In the genomic region with DNA sequence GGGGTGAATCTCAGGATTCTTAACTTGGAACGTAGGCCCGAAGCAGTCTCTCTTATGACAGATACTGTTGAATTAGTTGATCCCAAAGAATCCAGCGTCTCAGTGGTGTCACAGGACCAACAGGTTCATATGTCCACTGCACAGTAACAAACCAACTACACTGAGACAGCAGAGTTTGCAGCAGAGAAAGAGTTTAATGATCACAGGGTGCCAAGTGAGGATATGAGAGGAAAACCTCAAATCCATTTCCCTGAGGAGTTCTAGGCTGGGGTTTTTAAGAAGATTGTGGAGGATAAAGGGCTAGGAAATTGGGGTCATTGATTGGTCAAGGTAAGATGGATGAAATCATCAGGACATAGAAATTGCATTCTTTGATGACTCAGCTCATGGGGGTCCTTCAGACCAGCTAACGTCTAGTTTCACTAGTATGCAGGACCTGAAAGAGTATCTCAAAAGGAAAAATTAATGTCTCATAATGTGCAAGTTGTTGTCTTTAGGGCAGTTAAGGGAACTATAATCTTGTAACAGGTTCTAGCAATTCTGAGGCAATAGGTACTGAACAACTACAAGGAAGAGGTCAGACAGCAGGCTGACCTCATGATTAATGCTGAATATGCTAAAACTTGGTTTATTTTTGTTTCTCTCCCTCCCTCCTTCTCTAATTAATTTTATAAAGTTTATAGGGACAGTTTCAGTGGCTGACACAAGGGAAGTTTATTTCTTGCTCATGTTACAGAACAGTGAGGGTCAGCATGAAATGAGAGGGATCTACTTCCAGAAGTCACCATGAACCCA, we compare ENCODE assay signal across 33 cellular contexts.
"Had no signal": no experiment of that assay in that cellular context is flagged by ENCODE, and none has a peak within 500 bp of the region (broad histone marks: within the 10 kb centered on the region; RNA-seq: fewer than 3 reads in every experiment).

No MANE protein-coding gene starts in this region.

- ATAC-seq: activated CD8-positive, alpha-beta memory T cell treated with anti-CD3 and anti-CD28 coated beads, Interleukin-2, amount 10 ng/mL, durations not matched to agents 7 days and 5 days had no signal

- H3K27ac Mint-ChIP-seq: activated B cell treated with CpG ODN at 0.5 μM for 24 hours; activated CD4-positive, alpha-beta memory T cell treated with anti-CD3 and anti-CD28 coated beads, Interleukin-2, amount 10 ng/mL, durations not matched to agents 7 days and 5 days; activated CD8-positive, alpha-beta memory T cell treated with anti-CD3 and anti-CD28 coated beads, Interleukin-2, amount 10 ng/mL, durations not matched to agents 7 days and 5 days; activated naive CD8-positive, alpha-beta T cell treated with anti-CD3 and anti-CD28 coated beads for 36 hours had no signal

- H3K9me3 Mint-ChIP-seq: activated B cell treated with CpG ODN at 0.5 μM for 24 hours had no signal

- DNase-seq: activated B cell treated with CpG ODN at 0.5 μM for 24 hours; activated CD4-positive, alpha-beta memory T cell treated with anti-CD3 and anti-CD28 coated beads, Interleukin-2, amount 10 ng/mL, durations not matched to agents 7 days and 5 days; activated CD4-positive, alpha-beta T cell treated with anti-CD3 and anti-CD28 coated beads for 4 hours; activated CD4-positive, alpha-beta T cell treated with anti-CD3 and anti-CD28 coated beads, Interleukin-2, amount 50 U/mL, for 1 hour; activated CD4-positive, CD25-positive, alpha-beta regulatory T cell treated with anti-CD3 and anti-CD28 coated beads, Interleukin-2, amount 50 U/mL, for 72 hours; activated CD8-positive, alpha-beta memory T cell treated with anti-CD3 and anti-CD28 coated beads for 24 hours; activated CD8-positive, alpha-beta memory T cell treated with anti-CD3 and anti-CD28 coated beads, Interleukin-2, amount 10 ng/mL, durations not matched to agents 7 days and 5 days; activated CD8-positive, alpha-beta memory T cell treated with anti-CD3 and anti-CD28 coated beads, Interleukin-2, amount 50 U/mL, for 48 hours; activated effector memory CD4-positive, alpha-beta T cell treated with anti-CD3 and anti-CD28 coated beads, Interleukin-2, amount 50 U/mL, for 16 hours; activated naive CD4-positive, alpha-beta T cell; activated naive CD4-positive, alpha-beta T cell treated with anti-CD3 and anti-CD28 coated beads, Interleukin-2, amount 50 U/mL, for 16 hours; activated naive CD8-positive, alpha-beta T cell treated with anti-CD3 and anti-CD28 coated beads for 36 hours; activated T-cell treated with anti-CD3 and anti-CD28 coated beads, Interleukin-2, amount 50 U/mL, for 48 hours; amniotic stem cell; Karpas-422; NCI-H1105 treated with DMSO at 0.1 percent for 48 hours; NCI-H1436; NCI-H1694; NCI-H1930; NCI-H2081 treated with DMSO at 0.1 percent for 48 hours; NCI-H510A; NCI-H526; NCI-H748 treated with DMSO at 0.1 percent for 48 hours; NK-92 treated with Interleukin-12 subunit alpha and Interleukin-12 subunit beta, amount 100 ng/mL, for 24 hours; Right ventricle myocardium superior; SW 1271; T-helper 1 cell; T-helper 2 cell; T-helper 9 cell had no signal

- H3K27ac ChIP-seq: ascending aorta, cardiac muscle cell, VCaP had no signal

- H3K27me3 ChIP-seq: ascending aorta, cardiac muscle cell had no signal

- H3K4me3 Mint-ChIP-seq: activated B cell treated with CpG ODN at 0.5 μM for 24 hours; activated CD4-positive, alpha-beta memory T cell treated with anti-CD3 and anti-CD28 coated beads, Interleukin-2, amount 10 ng/mL, durations not matched to agents 7 days and 5 days; activated CD8-positive, alpha-beta memory T cell treated with anti-CD3 and anti-CD28 coated beads, Interleukin-2, amount 10 ng/mL, durations not matched to agents 7 days and 5 days; activated naive CD8-positive, alpha-beta T cell treated with anti-CD3 and anti-CD28 coated beads for 36 hours; central memory CD8-positive, alpha-beta T cell had no signal

- H3K4me1 Mint-ChIP-seq: activated B cell treated with CpG ODN at 0.5 μM for 24 hours; activated CD4-positive, alpha-beta memory T cell treated with anti-CD3 and anti-CD28 coated beads, Interleukin-2, amount 10 ng/mL, durations not matched to agents 7 days and 5 days; activated CD8-positive, alpha-beta memory T cell treated with anti-CD3 and anti-CD28 coated beads, Interleukin-2, amount 10 ng/mL, durations not matched to agents 7 days and 5 days; activated naive CD8-positive, alpha-beta T cell treated with anti-CD3 and anti-CD28 coated beads for 36 hours; central memory CD8-positive, alpha-beta T cell had no signal

- H3K9me3 ChIP-seq: ascending aorta had no signal

- H3K4me1 ChIP-seq: ascending aorta had no signal

- H3K27me3 Mint-ChIP-seq: activated CD8-positive, alpha-beta memory T cell treated with anti-CD3 and anti-CD28 coated beads, Interleukin-2, amount 10 ng/mL, durations not matched to agents 7 days and 5 days had no signal

- H3K4me3 ChIP-seq: ascending aorta, cardiac muscle cell had no signal

- H3K36me3 ChIP-seq: ascending aorta, cardiac muscle cell had no signal

- H3K36me3 Mint-ChIP-seq: activated CD8-positive, alpha-beta memory T cell treated with anti-CD3 and anti-CD28 coated beads, Interleukin-2, amount 10 ng/mL, durations not matched to agents 7 days and 5 days; activated naive CD8-positive, alpha-beta T cell treated with anti-CD3 and anti-CD28 coated beads for 36 hours had no signal
